In the genomic region with DNA sequence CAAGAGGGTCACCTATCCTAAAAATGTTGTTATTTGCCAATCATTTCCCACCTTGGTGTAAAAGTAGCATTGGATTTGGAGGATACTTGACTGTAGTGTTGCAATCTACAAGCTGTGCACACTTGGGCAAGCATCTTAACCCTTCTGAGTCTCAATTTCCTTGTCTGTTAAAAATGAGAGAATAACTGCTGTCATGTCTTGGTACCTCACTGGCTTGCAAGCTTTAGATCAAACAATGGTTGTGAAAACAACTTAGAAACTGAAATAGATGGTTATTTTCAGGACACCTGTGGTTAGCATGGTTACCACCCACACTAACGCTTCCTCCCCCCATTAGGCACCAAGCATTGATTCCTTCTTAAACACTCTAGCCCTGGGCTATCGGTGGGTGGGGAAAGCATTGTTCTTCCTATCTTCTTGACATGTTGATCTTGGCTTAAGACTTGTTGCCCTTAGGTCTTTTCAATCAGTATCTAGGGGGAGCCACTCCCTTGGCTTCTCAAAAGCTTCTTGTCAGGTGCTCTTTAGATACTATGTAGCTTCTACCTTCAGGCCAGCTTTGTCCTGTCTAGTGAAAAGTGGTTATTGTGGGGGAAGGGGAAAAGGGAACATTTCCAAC, we compare ENCODE assay signal across 9 cellular contexts. TPM values are rescaled to one million over a fixed set of nuclear protein-coding genes. Genes with fewer than 3 reads are reported as not detected.
DNase-seq lines count a peak whose midpoint lies in the region; ATAC-seq and TF ChIP-seq lines count a peak whose summit lies in the region.
"Had no signal": no experiment of that assay in that cellular context is flagged by ENCODE, and none has a peak within 500 bp of the region (broad histone marks: within the 10 kb centered on the region; RNA-seq: fewer than 3 reads in every experiment).

No MANE protein-coding gene starts in this region.

- no peaks in the 10 kb centered on the region for H3K27me3 ChIP-seq in uterus

- H3K36me3 ChIP-seq in uterus = no peaks in the 10 kb centered on the region

- no peaks in the 10 kb centered on the region for H3K9me3 Mint-ChIP-seq in T-helper 2 cell treated with Interferon-gamma antibody and Interleukin-4, amounts not matched to agents 5 μg/mL and 100 μg/mL, for 36 hours

- peak overlapping the region; percentile 52 for H3K27ac Mint-ChIP-seq in T-helper 2 cell treated with Interferon-gamma antibody and Interleukin-4, amounts not matched to agents 5 μg/mL and 100 μg/mL, for 36 hours

- H3K27ac ChIP-seq in uterus = no peak overlapping the region

- intact Hi-C loops in uterus (cut with DNase I; ENCODE audit: low total_unique reads) = no loop called here

- no peak for TF ChIP-seq CTCF in uterus (IDR thresholded peaks at IDR 0.05)

- no peaks in the 10 kb centered on the region for H3K4me1 ChIP-seq in uterus

- peak overlapping the region; percentile 58 for H3K4me3 Mint-ChIP-seq in T-helper 2 cell treated with Interferon-gamma antibody and Interleukin-4, amounts not matched to agents 5 μg/mL and 100 μg/mL, for 36 hours

- in situ Hi-C loops in Caki2 (cut with HindIII; ENCODE audit: low pct_unique_long_range_greater_than_20kb, low sequenced_read_pairs) = no loop called here

- peaks cover 26% of the 10 kb centered on the region for H3K4me1 Mint-ChIP-seq in T-helper 2 cell treated with Interferon-gamma antibody and Interleukin-4, amounts not matched to agents 5 μg/mL and 100 μg/mL, for 36 hours (ENCODE audit: low read depth)

- no peaks in the 10 kb centered on the region for H3K9me3 ChIP-seq in uterus

- TF ChIP-seq POLR2A in uterus (IDR thresholded peaks at IDR 0.05) = no peak

- H3K27me3 Mint-ChIP-seq in T-helper 2 cell treated with Interferon-gamma antibody and Interleukin-4, amounts not matched to agents 5 μg/mL and 100 μg/mL, for 36 hours (ENCODE audit: low read depth) = peaks cover 4% of the 10 kb centered on the region

- H3K36me3 Mint-ChIP-seq in T-helper 2 cell treated with Interferon-gamma antibody and Interleukin-4, amounts not matched to agents 5 μg/mL and 100 μg/mL, for 36 hours (ENCODE audit: low read depth) = peaks cover 1% of the 10 kb centered on the region

- DNase-seq in Caki2 (ENCODE audit: low read depth) (peak; percentile 30), HT-29 (ENCODE audit: low spot score) (no peak), hypothalamus (lab: John Stamatoyannopoulos, UW) (no peak), uterus (no peak)
- DNase-seq in T-helper 2 cell treated with Interferon-gamma antibody and Interleukin-4, amounts not matched to agents 5 μg/mL and 100 μg/mL, for 36 hours (ENCODE audit: low spot score) = peak; percentile 25
- no peak for DNase-seq in stimulated activated CD4-positive, alpha-beta T cell treated with anti-CD3 and anti-CD28 coated beads, Interleukin-4, amount 100 ng/mL, for 4 hours
- DNase-seq: NCI-H1694 treated with DMSO at 0.1 percent for 48 hours had no signal

- no peak overlapping the region for H3K4me3 ChIP-seq in uterus

- ATAC-seq in GM19043 (IDR thresholded peaks at IDR 0.05; ENCODE audit: low read depth, unreplicated experiment) = peak; percentile 81
- peak; percentile 89 for ATAC-seq in HG02938 (IDR thresholded peaks at IDR 0.05; ENCODE audit: unreplicated experiment)

RNA-seq across cellular contexts. Expression of a gene that starts 10.6 kb away (rescaled TPM):
- 1.2 TPM in 1 of 2 replicates, not detected in the other for total RNA-seq in Caki2 (2014; rRNA removed; shearing (Covaris generic); ENCODE audit: low replicate concordance)
- total RNA-seq in HT-29 (2014; rRNA removed; shearing (Covaris generic)) = 0.13 and 0.25 TPM in 2 replicates
- total RNA-seq in uterus = 10 to 100 TPM in 2 of 4 donors, 1 to 10 TPM in 2; 3.5 to 40.8 (median 14.9) TPM

Comparison
In these comparisons a context has a peak if more than half of its experiments do, and no peak if none do; other contexts are left out.
1. DNase-seq: peak in Caki2 (single experiment) and T-helper 2 cell treated with Interferon-gamma antibody and Interleukin-4, amounts not matched to agents 5 μg/mL and 100 μg/mL, for 36 hours (single experiment); none in HT-29 (single experiment), hypothalamus (0 of 51), stimulated activated CD4-positive, alpha-beta T cell treated with anti-CD3 and anti-CD28 coated beads, Interleukin-4, amount 100 ng/mL, for 4 hours (0 of 2) and uterus (0 of 2).